8 cellular contexts compared by ENCODE assay signal in genomic region chr5:134115806-134116175, GRCh38. TPM values are rescaled to one million over a fixed set of nuclear protein-coding genes. Genes with fewer than 3 reads are reported as not detected.
DNase-seq lines count a peak whose midpoint lies in the region; ATAC-seq and TF ChIP-seq lines count a peak whose summit lies in the region.

No MANE protein-coding gene starts in this region.

- H3K9me3 ChIP-seq in AG04450 (ENCODE audit: control insufficient read depth, insufficient read depth, low read length), result no peaks in the 10 kb centered on the region; the same call in 1 of the 2 replicates
- H3K9me3 ChIP-seq in HEK293 (ENCODE audit: control insufficient read depth, insufficient read depth, low read depth, low read length), result no peaks in the 10 kb centered on the region
- H3K9me3 ChIP-seq in naive thymus-derived CD4-positive, alpha-beta T cell (ENCODE audit: control insufficient read depth in 2 of 3, low read length in 3 of 3), result no peaks in the 10 kb centered on the region

- intact Hi-C loops in naive thymus-derived CD4-positive, alpha-beta T cell (cut with micrococcal nuclease), result loop anchor here in 1 of 2 donors (2.0 kb wide), 1 partner anchor 61 kb away; the partner anchor contains the start of gene SKP1

- peaks cover 6% of the 10 kb centered on the region for H3K27me3 ChIP-seq in AG04450 (ENCODE audit: control insufficient read depth, insufficient read depth, low read length)
- H3K27me3 ChIP-seq in naive thymus-derived CD4-positive, alpha-beta T cell (ENCODE audit: control insufficient read depth in 2 of 2, insufficient read depth in 2 of 2, low read length in 2 of 2), result no peaks in the 10 kb centered on the region

- H3K27me3 Mint-ChIP-seq in naive thymus-derived CD4-positive, alpha-beta T cell, result peaks cover 0 to 52% (median 0%) of the 10 kb centered on the region in 5 donors

- H3K27ac ChIP-seq in AG04450 (ENCODE audit: low read depth, low read length) (no peak overlapping the region), HEK293 (ENCODE audit: extremely low read depth, low read depth, low read length) (no peak overlapping the region)
- peak overlapping the region; percentile 97 for H3K27ac ChIP-seq in naive thymus-derived CD4-positive, alpha-beta T cell (ENCODE audit: low read depth, low read length)

- H3K4me3 Mint-ChIP-seq in naive thymus-derived CD4-positive, alpha-beta T cell, result peak overlapping the region; percentile 81 to 100 (median 98)

- H3K4me3 ChIP-seq in AG04450 (ENCODE audit: low read depth, low read length) (peak overlapping the region; percentile 55; the same call in 1 of the 2 replicates), HEK293 (ENCODE audit: low read depth, low read length) (peak overlapping the region; percentile 60), astrocyte of the cerebellum (ENCODE audit: low read depth, low read length) (peak overlapping the region; percentile 53)
- H3K4me3 ChIP-seq in naive thymus-derived CD4-positive, alpha-beta T cell (ENCODE audit: low read length), result peak overlapping the region; percentile 86

- peaks cover 33 to 53% (median 52%) of the 10 kb centered on the region in 5 donors for H3K36me3 Mint-ChIP-seq in naive thymus-derived CD4-positive, alpha-beta T cell

- H3K9me3 Mint-ChIP-seq in naive thymus-derived CD4-positive, alpha-beta T cell, result peaks cover 0 to 2% (median 0%) of the 10 kb centered on the region in 11 donors

- H3K4me1 ChIP-seq in HEK293 (ENCODE audit: control insufficient read depth, insufficient read depth, low read length), result no peaks in the 10 kb centered on the region
- H3K4me1 ChIP-seq in naive thymus-derived CD4-positive, alpha-beta T cell (ENCODE audit: control insufficient read depth in 2 of 2, insufficient read depth in 2 of 2, low read length in 2 of 2), result peaks cover 22 to 75% of the 10 kb centered on the region in 2 donors

- no peak for TF ChIP-seq CTCF in AG04450 (IDR thresholded peaks at IDR 0.05; ENCODE audit: low read depth, low read length)
- TF ChIP-seq CTCF in HEK293 (tag by site-specific recombination; IDR thresholded peaks at IDR 0.05), result no peak
- TF ChIP-seq CTCF in astrocyte of the cerebellum (IDR thresholded peaks at IDR 0.05; ENCODE audit: low read depth, low read length, missing control alignments), result no peak

- peaks cover 19 to 74% (median 29%) of the 10 kb centered on the region in 7 donors for H3K4me1 Mint-ChIP-seq in naive thymus-derived CD4-positive, alpha-beta T cell

- H3K27ac Mint-ChIP-seq in naive thymus-derived CD4-positive, alpha-beta T cell, result peak overlapping the region; percentile 24 to 99 (median 90)

- POLR2A ChIA-PET in AG04450 (lab: Yijun Ruan, JAX), result no interaction called here
- POLR2A ChIA-PET in HEK293 (lab: Yijun Ruan, JAX), result interaction anchor here (1.1 kb wide), 1 partner anchor 9 kb away, joined by 3 read pairs; no protein-coding TSS in a partner anchor
- POLR2A ChIA-PET in naive thymus-derived CD4-positive, alpha-beta T cell (lab: Charles Lee), result interaction anchor here (1.1 to 48.2 kb wide), 5 partner anchors 41 to 69 kb away, joined by 3 to 1333 read pairs (median 10); partner anchors contain the start of gene SKP1

- in situ Hi-C loops in astrocyte of the cerebellum (cut with HindIII; ENCODE audit: low sequenced_read_pairs), result no loop called here

- ATAC-seq in naive thymus-derived CD4-positive, alpha-beta T cell, result no peak
- ATAC-seq in GM18502 (IDR thresholded peaks at IDR 0.05; ENCODE audit: poor library complexity, unreplicated experiment), result no peak

- peaks cover 3 to 48% of the 10 kb centered on the region in 2 experiments; a peak in 2 of 3 replicates for H3K36me3 ChIP-seq in HEK293 (ENCODE audit: control insufficient read depth in 2 of 2, insufficient read depth in 1 of 2, low read length in 2 of 2)
- H3K36me3 ChIP-seq in naive thymus-derived CD4-positive, alpha-beta T cell (ENCODE audit: control insufficient read depth in 2 of 3, insufficient read depth in 3 of 3, low read length in 3 of 3), result peaks cover 4 to 57% (median 47%) of the 10 kb centered on the region in 3 experiments

- CTCF ChIA-PET in AG04450 (lab: Charles Lee) (no interaction called here), HEK293 (lab: Yijun Ruan, JAX) (interaction anchor here (1.2 kb wide), 1 partner anchor 15 kb away, joined by 4 read pairs; no protein-coding TSS in a partner anchor)
- CTCF ChIA-PET in naive thymus-derived CD4-positive, alpha-beta T cell (lab: Charles Lee), result interaction anchor here (4.8 to 17.6 kb wide), 2 partner anchors 21 to 74 kb away, joined by 53 to 394 read pairs; no protein-coding TSS in a partner anchor

- no peak for DNase-seq in AG04450 (ENCODE audit: low read depth, low spot score)
- no peak for DNase-seq in astrocyte of the cerebellum (ENCODE audit: low read depth)
- DNase-seq in naive thymus-derived CD4-positive, alpha-beta T cell, result peak in 1 of 9 donors; percentile 45
- DNase-seq in epidermal melanocyte (ENCODE audit: insufficient read length, low spot score), result no peak
- no peak for DNase-seq in HCEC 1CT
- no peak for DNase-seq in central memory CD4-positive, alpha-beta T cell

TF ChIP-seq in HEK293, 187 proteins besides CTCF, POLR2A, EP300 and RAD21:
- no peak for TF ChIP-seq WT1 (tag by site-specific recombination; IDR thresholded peaks at IDR 0.05)
- TF ChIP-seq ZBTB49 (tag by site-specific recombination; IDR thresholded peaks at IDR 0.05; ENCODE audit: low read depth), result no peak
- 0 out of 2 replicates have a peak, but pooled peaks have one; percentile 1 for TF ChIP-seq ZNF335 (tag by site-specific recombination; conservative IDR thresholded peaks at IDR 0.05)
- TF ChIP-seq ZNF624 (tag by site-specific recombination; IDR thresholded peaks at IDR 0.05), result no peak

RNA-seq across cellular contexts. Expression of gene TCF7, which starts 1.3 kb away (rescaled TPM):
- 2.1 and 2.7 TPM in 2 replicates for polyA plus RNA-seq in AG04450 (2011; rRNA removed)
- 3.6 and 6.2 TPM in 2 replicates for polyA minus RNA-seq in AG04450 (2011; rRNA and poly(A)+ RNA removed)
- total RNA-seq in naive thymus-derived CD4-positive, alpha-beta T cell, result 1,000 to 10,000 TPM in 2 of 5 experiments, 100 to 1,000 TPM in 3; 203 to 1,066 (median 643) TPM
- 100 to 1,000 TPM; 356 to 560 TPM for polyA plus RNA-seq in naive thymus-derived CD4-positive, alpha-beta T cell

Comparison
In these comparisons a context has a peak if more than half of its experiments do, and no peak if none do; other contexts are left out.
1. RNA of gene TCF7, which starts 1.3 kb away (polyA plus RNA-seq): 356 to 560 TPM in naive thymus-derived CD4-positive, alpha-beta T cell; 2.1 to 2.7 TPM in AG04450; every median in the first group is over 10 times any median in the second.
2. Peak in every context shown above with its lines, with median percentiles within 50 percentile points of each other: H3K4me3 ChIP-seq.